In the genomic region with DNA sequence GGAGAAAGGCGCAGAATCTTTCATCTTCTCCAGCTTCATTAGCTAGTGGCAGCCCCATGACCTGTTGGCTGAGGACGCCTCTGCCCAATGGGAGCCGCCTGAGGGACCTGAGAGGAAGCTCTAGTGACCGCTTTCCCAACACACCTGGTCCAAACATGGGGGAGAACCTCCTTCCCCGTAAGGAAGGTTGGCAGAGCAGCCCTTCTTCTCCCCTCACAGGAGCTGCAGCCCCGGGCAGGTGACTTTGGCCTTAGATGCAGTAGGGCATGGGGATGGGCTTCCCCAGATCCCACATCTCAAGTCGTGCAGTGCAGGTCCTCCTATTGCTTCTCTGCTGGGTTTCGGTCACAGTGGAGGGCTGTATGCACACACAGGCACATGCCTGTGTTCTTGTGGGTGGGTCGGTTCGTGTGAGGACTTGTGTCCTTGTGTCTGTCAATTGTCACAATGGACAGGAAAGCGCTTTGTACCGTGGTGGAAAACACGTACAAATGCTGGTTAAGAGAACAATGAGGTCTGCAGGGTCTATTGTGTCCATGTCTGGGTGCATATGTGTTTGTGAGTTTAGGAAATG, we compare ENCODE assay signal across 23 cellular contexts. TPM values are rescaled to one million over a fixed set of nuclear protein-coding genes. Genes with fewer than 3 reads are reported as not detected.
DNase-seq lines count a peak whose midpoint lies in the region; ATAC-seq and TF ChIP-seq lines count a peak whose summit lies in the region.
"Had no signal": no experiment of that assay in that cellular context is flagged by ENCODE, and none has a peak within 500 bp of the region (broad histone marks: within the 10 kb centered on the region; RNA-seq: fewer than 3 reads in every experiment).

No MANE protein-coding gene starts in this region.

- no peak for TF ChIP-seq POLR2A in tibial nerve (IDR thresholded peaks at IDR 0.05)

- no peak for DNase-seq in activated T-cell treated with anti-CD3 and anti-CD28 coated beads, Interleukin-2, amount 50 U/mL, for 72 hours
- DNase-seq in activated T-cell treated with anti-CD3 and anti-CD28 coated beads, Interleukin-2, amount 50 U/mL, for 4 hours, result no peak
- DNase-seq in WTC11 (ENCODE audit: low spot score) (no peak), tibial nerve (ENCODE audit: low spot score in 2 of 2) (no peak)
- peak; percentile 8 for DNase-seq in stimulated activated naive CD8-positive, alpha-beta T cell treated with anti-CD3 and anti-CD28 coated beads, Interleukin-15, Interleukin-2, amounts not matched to agents 100 U/mL and 50 U/mL, for 24 hours
- DNase-seq: activated CD4-positive, CD25-positive, alpha-beta regulatory T cell; CD4-positive, alpha-beta memory T cell; DMS79; KG1; MV-4-11; NCI-H1694 treated with DMSO at 0.1 percent for 48 hours; NCI-H2227 treated with DMSO at 0.1 percent for 48 hours; stimulated activated CD4-positive, alpha-beta T cell treated with anti-CD3 and anti-CD28 coated beads, Interleukin-12 subunit alpha, Interleukin-12 subunit beta, amount 100 ng/mL, for 4 hours had no signal

- H3K27me3 ChIP-seq in iPS-15b (ENCODE audit: control insufficient read depth, insufficient read depth, low read length) (peaks cover 91% of the 10 kb centered on the region), tibial nerve (peaks cover 0 to 98% of the 10 kb centered on the region in 2 donors)

- H3K36me3 Mint-ChIP-seq in activated T-cell treated with anti-CD3 and anti-CD28 coated beads, Interleukin-2, amount 50 U/mL, for 72 hours (ENCODE audit: insufficient read depth in 2 of 2), result no peaks in the 10 kb centered on the region
- H3K36me3 Mint-ChIP-seq in activated T-cell treated with anti-CD3 and anti-CD28 coated beads, Interleukin-2, amount 50 U/mL, for 4 hours (ENCODE audit: insufficient read depth), result no peaks in the 10 kb centered on the region
- H3K36me3 Mint-ChIP-seq in WTC11, result no peaks in the 10 kb centered on the region; the same call in 1 of the 2 replicates
- H3K36me3 Mint-ChIP-seq: activated naive CD8-positive, alpha-beta T cell; CD4-positive, alpha-beta memory T cell had no signal

- H3K27me3 Mint-ChIP-seq in activated T-cell treated with anti-CD3 and anti-CD28 coated beads, Interleukin-2, amount 50 U/mL, for 72 hours (ENCODE audit: low read depth), result peaks cover 86% of the 10 kb centered on the region
- H3K27me3 Mint-ChIP-seq in activated T-cell treated with anti-CD3 and anti-CD28 coated beads, Interleukin-2, amount 50 U/mL, for 4 hours (ENCODE audit: low read depth), result peaks cover 87% of the 10 kb centered on the region
- peaks cover 99% of the 10 kb centered on the region for H3K27me3 Mint-ChIP-seq in WTC11 (ENCODE audit: low read depth)

- ATAC-seq in activated T-cell treated with anti-CD3 and anti-CD28 coated beads, Interleukin-2, amount 50 U/mL, for 72 hours (replicated peaks in 1 of 2), result no peak
- ATAC-seq in activated T-cell treated with anti-CD3 and anti-CD28 coated beads, Interleukin-2, amount 50 U/mL, for 4 hours, result no peak
- ATAC-seq in WTC11, result no peak
- no peak for ATAC-seq in stimulated activated naive CD8-positive, alpha-beta T cell treated with anti-CD3 and anti-CD28 coated beads, Interleukin-15, Interleukin-2, amounts not matched to agents 100 U/mL and 50 U/mL, for 24 hours
- no peak for ATAC-seq in GM21390 (IDR thresholded peaks at IDR 0.05; ENCODE audit: unreplicated experiment)
- ATAC-seq in HG02759 (IDR thresholded peaks at IDR 0.05; ENCODE audit: unreplicated experiment), result no peak
- ATAC-seq: Panc1 had no signal

- no peak for TF ChIP-seq EP300 in tibial nerve (IDR thresholded peaks at IDR 0.05)

- peaks cover 26% of the 10 kb centered on the region for H3K4me1 ChIP-seq in iPS-15b (ENCODE audit: control insufficient read depth, insufficient read depth, low read length)
- H3K4me1 ChIP-seq in tibial nerve, result peaks cover 0 to 67% (median 37%) of the 10 kb centered on the region in 4 donors

- H3K27ac ChIP-seq in tibial nerve, result no peak overlapping the region
- H3K27ac ChIP-seq: neutrophil, SJSA1, thoracic aorta had no signal

- CTCF ChIA-PET in WTC11 (lab: Charles Lee), result interaction anchor here (1.1 to 4.1 kb wide), 7 partner anchors 9 to 189 kb away, joined by 5 to 52 read pairs (median 6); no protein-coding TSS in a partner anchor

- no peaks in the 10 kb centered on the region for H3K9me3 Mint-ChIP-seq in activated T-cell treated with anti-CD3 and anti-CD28 coated beads, Interleukin-2, amount 50 U/mL, for 72 hours
- H3K9me3 Mint-ChIP-seq in activated T-cell treated with anti-CD3 and anti-CD28 coated beads, Interleukin-2, amount 50 U/mL, for 4 hours, result no peaks in the 10 kb centered on the region
- no peaks in the 10 kb centered on the region for H3K9me3 Mint-ChIP-seq in WTC11
- H3K9me3 Mint-ChIP-seq: CD4-positive, alpha-beta memory T cell had no signal

- H3K36me3 ChIP-seq in iPS-15b (ENCODE audit: control insufficient read depth, insufficient read depth, low read length) (peaks cover 2% of the 10 kb centered on the region), tibial nerve (peaks cover 0 to 8% (median 0%) of the 10 kb centered on the region in 3 donors)
- H3K36me3 ChIP-seq: neutrophil, thoracic aorta had no signal

- POLR2A ChIA-PET in WTC11 (lab: Charles Lee), result interaction anchor here (1.3 kb wide), 1 partner anchor 44 kb away, joined by 3 read pairs; no protein-coding TSS in a partner anchor

- no peak overlapping the region for H3K9ac ChIP-seq in iPS-15b (ENCODE audit: low read depth, low read length)

- H3K4me3 ChIP-seq in iPS-15b (ENCODE audit: low read depth, low read length) (peak overlapping the region; percentile 55), tibial nerve (no peak overlapping the region)
- H3K4me3 ChIP-seq: SJSA1, thoracic aorta had no signal

- 41 to 47% methylated on average over 10 to 13 of the region's 13 CpGs for WGBS in tibial nerve, 2 donors

- H3K27ac Mint-ChIP-seq in activated T-cell treated with anti-CD3 and anti-CD28 coated beads, Interleukin-2, amount 50 U/mL, for 72 hours, result peak overlapping the region; percentile 77
- no peak overlapping the region for H3K27ac Mint-ChIP-seq in WTC11
- H3K27ac Mint-ChIP-seq: activated naive CD8-positive, alpha-beta T cell had no signal

- H3K9me3 ChIP-seq in iPS-15b (ENCODE audit: control insufficient read depth, insufficient read depth, low read length), result no peaks in the 10 kb centered on the region
- peaks cover 0 to 19% (median 0%) of the 10 kb centered on the region in 4 donors for H3K9me3 ChIP-seq in tibial nerve
- H3K9me3 ChIP-seq: neutrophil, thoracic aorta had no signal

- H3K4me3 Mint-ChIP-seq in activated T-cell treated with anti-CD3 and anti-CD28 coated beads, Interleukin-2, amount 50 U/mL, for 72 hours, result peak overlapping the region; percentile 40 to 44
- no peak overlapping the region for H3K4me3 Mint-ChIP-seq in activated T-cell treated with anti-CD3 and anti-CD28 coated beads, Interleukin-2, amount 50 U/mL, for 4 hours
- peak overlapping the region; percentile 73 for H3K4me3 Mint-ChIP-seq in WTC11

- peaks cover 50% of the 10 kb centered on the region for H3K4me1 Mint-ChIP-seq in activated T-cell treated with anti-CD3 and anti-CD28 coated beads, Interleukin-2, amount 50 U/mL, for 72 hours (ENCODE audit: low read depth)
- peaks cover 35% of the 10 kb centered on the region for H3K4me1 Mint-ChIP-seq in activated T-cell treated with anti-CD3 and anti-CD28 coated beads, Interleukin-2, amount 50 U/mL, for 4 hours (ENCODE audit: low read depth)
- peaks cover 61% of the 10 kb centered on the region for H3K4me1 Mint-ChIP-seq in WTC11

- TF ChIP-seq CTCF in WTC11 (IDR thresholded peaks at IDR 0.05) (no peak), tibial nerve (IDR thresholded peaks at IDR 0.05) (no peak)

TF ChIP-seq in WTC11, 78 proteins besides CTCF, POLR2A, EP300 and RAD21 (continues in another document):
- no peak for TF ChIP-seq JAZF1 (CRISPR knock-in tag; IDR thresholded peaks at IDR 0.05)
- TF ChIP-seq NFYB (CRISPR knock-in tag; conservative IDR thresholded peaks at IDR 0.05; ENCODE audit: low read depth), result no peak
- no peak for TF ChIP-seq ZSCAN18 (CRISPR knock-in tag; IDR thresholded peaks at IDR 0.05)
- no peak for TF ChIP-seq ZNF138 (CRISPR knock-in tag; conservative IDR thresholded peaks at IDR 0.05)
- no peak for TF ChIP-seq GABPB1 (CRISPR knock-in tag; IDR thresholded peaks at IDR 0.05)

RNA-seq across cellular contexts. Expression of gene ISLR2, which starts 1.3 kb away (rescaled TPM):
- under 1 TPM in 1 of 2 donors, not detected in 1; 0.62 TPM for total RNA-seq in activated T-cell treated with anti-CD3 and anti-CD28 coated beads, Interleukin-2, amount 50 U/mL, for 72 hours
- not detected for total RNA-seq in activated T-cell treated with anti-CD3 and anti-CD28 coated beads, Interleukin-2, amount 50 U/mL, for 4 hours
- 8.1 to 9.4 TPM (median 8.9 TPM) in 3 replicates for total RNA-seq in WTC11 (2021)
- total RNA-seq in tibial nerve, result 1 to 10 TPM in 1 of 4 donors, under 1 TPM in 2, not detected in 1; 0.66 to 1.5 (median 0.98) TPM
- total RNA-seq: CD4-positive, alpha-beta memory T cell; renal cortical epithelial cell; SJSA1; thoracic aorta had no signal

RNA-seq across cellular contexts. Expression of gene ISLR, which starts 41.8 kb away (rescaled TPM):
- total RNA-seq in activated T-cell treated with anti-CD3 and anti-CD28 coated beads, Interleukin-2, amount 50 U/mL, for 72 hours, result under 1 TPM in 1 of 2 donors, not detected in 1; 0.12 TPM
- total RNA-seq in activated T-cell treated with anti-CD3 and anti-CD28 coated beads, Interleukin-2, amount 50 U/mL, for 4 hours, result under 1 TPM in 1 of 3 donors, not detected in 2; 0.26 TPM
- total RNA-seq in WTC11 (2021) (0.50 to 0.63 TPM (median 0.62 TPM) in 3 replicates), tibial nerve (100 to 1,000 TPM in 3 of 4 donors, 10 to 100 TPM in 1; 41.7 to 250 (median 164) TPM)
- total RNA-seq: CD4-positive, alpha-beta memory T cell; SJSA1 had no signal

RNA-seq across cellular contexts. Expression of gene GOLGA6A, which starts 49.4 kb away (rescaled TPM):
- under 1 TPM; 0.46 to 0.53 TPM for total RNA-seq in activated T-cell treated with anti-CD3 and anti-CD28 coated beads, Interleukin-2, amount 50 U/mL, for 72 hours
- total RNA-seq in activated T-cell treated with anti-CD3 and anti-CD28 coated beads, Interleukin-2, amount 50 U/mL, for 4 hours, result not detected
- total RNA-seq in WTC11 (2021), result 3.1 to 6.0 TPM (median 5.7 TPM) in 3 replicates
- total RNA-seq in tibial nerve, result under 1 TPM in 2 of 4 donors, not detected in 2; 0.20 to 0.87 TPM
- total RNA-seq: mesenteric fat pad, SJSA1 had no signal

Comparison
In these comparisons a context has a peak if more than half of its experiments do, and no peak if none do; other contexts are left out.
1. RNA of gene ISLR, which starts 41.8 kb away (total RNA-seq): 41.7 to 250 TPM in tibial nerve; 0.50 to 0.63 TPM in WTC11, 0.12 TPM in activated T-cell treated with anti-CD3 and anti-CD28 coated beads, Interleukin-2, amount 50 U/mL, for 72 hours and 0.26 TPM in activated T-cell treated with anti-CD3 and anti-CD28 coated beads, Interleukin-2, amount 50 U/mL, for 4 hours; every median in the first group is over 10 times any median in the second.